ENCODE assay signal across 23 cellular contexts in the genomic region with DNA sequence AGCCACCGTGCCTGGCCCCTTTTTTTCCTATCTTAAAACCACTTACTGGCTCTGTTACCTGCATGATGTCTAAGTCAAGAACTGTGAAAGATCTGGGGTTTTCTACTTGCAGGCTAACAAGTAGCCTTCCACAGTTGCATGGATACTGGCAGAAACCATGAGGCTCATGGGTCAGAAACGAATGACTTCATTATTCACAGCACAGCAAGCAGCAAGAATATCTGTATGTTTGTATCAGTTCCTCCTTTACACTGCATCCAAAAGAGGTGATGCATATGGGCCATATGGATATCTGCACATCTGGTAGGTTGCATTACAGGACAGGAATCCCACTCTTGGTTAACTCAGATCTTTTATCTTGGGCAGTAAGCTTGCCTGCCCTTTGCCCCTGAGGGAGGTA.
"Had no signal": no experiment of that assay in that cellular context is flagged by ENCODE, and none has a peak within 500 bp of the region (broad histone marks: within the 10 kb centered on the region; RNA-seq: fewer than 3 reads in every experiment).

No MANE protein-coding gene starts in this region.

- H3K27me3 Mint-ChIP-seq: activated naive CD4-positive, alpha-beta T cell treated with anti-CD3 and anti-CD28 coated beads, Interleukin-2, amount 50 U/mL, for 24 hours; naive thymus-derived CD8-positive, alpha-beta T cell had no signal

- H3K27me3 ChIP-seq: adrenal gland, esophagus muscularis mucosa, gastroesophageal sphincter, neural progenitor cell, spleen, upper lobe of left lung had no signal

- H3K4me3 ChIP-seq: adrenal gland, esophagus muscularis mucosa, gastroesophageal sphincter, neural progenitor cell, spleen, upper lobe of left lung had no signal

- H3K9me3 Mint-ChIP-seq: activated T-helper 1 cell treated with anti-CD3 and anti-CD28 coated beads, Interleukin-12 subunit alpha, Interleukin-12 subunit beta, Interleukin-2, Interleukin-4 antibody, amounts not matched to agents 30 ng/mL and 10 ng/mL and 1 ng/mL, durations not matched to agents 14 hours and 24 hours and 36 hours; neural progenitor cell had no signal

- H3K27ac Mint-ChIP-seq: activated CD8-positive, alpha-beta T cell treated with anti-CD3 and anti-CD28 coated beads, Interleukin-2, amount 10 ng/mL, durations not matched to agents 7 days and 5 days; activated naive CD4-positive, alpha-beta T cell treated with anti-CD3 and anti-CD28 coated beads, Interleukin-2, amount 50 U/mL, for 24 hours; activated T-helper 1 cell treated with anti-CD3 and anti-CD28 coated beads, Interleukin-12 subunit alpha, Interleukin-12 subunit beta, Interleukin-2, Interleukin-4 antibody, amounts not matched to agents 30 ng/mL and 10 ng/mL and 1 ng/mL, durations not matched to agents 14 hours and 24 hours and 36 hours; mesothelial cell of epicardium; naive thymus-derived CD8-positive, alpha-beta T cell; neural progenitor cell had no signal

- H3K36me3 ChIP-seq: adrenal gland, esophagus muscularis mucosa, gastroesophageal sphincter, neural progenitor cell, upper lobe of left lung had no signal

- ATAC-seq: activated CD8-positive, alpha-beta T cell treated with anti-CD3 and anti-CD28 coated beads, Interleukin-2, amount 10 ng/mL, durations not matched to agents 7 days and 5 days; gastroesophageal sphincter; left ventricle myocardium superior; naive thymus-derived CD8-positive, alpha-beta T cell; stimulated activated naive CD8-positive, alpha-beta T cell treated with anti-CD3 and anti-CD28 coated beads, Interleukin-15, Interleukin-2, amounts not matched to agents 100 U/mL and 50 U/mL, for 24 hours had no signal

- H3K4me1 Mint-ChIP-seq: neural progenitor cell had no signal

- DNase-seq: activated CD4-positive, alpha-beta T cell treated with anti-CD3 and anti-CD28 coated beads for 1 hour; activated CD4-positive, alpha-beta T cell treated with anti-CD3 and anti-CD28 coated beads, Interleukin-2, amount 50 U/mL, for 1 hour; activated CD8-positive, alpha-beta T cell treated with anti-CD3 and anti-CD28 coated beads, Interleukin-2, amount 10 ng/mL, durations not matched to agents 7 days and 5 days; activated gamma-delta T cell treated with Interleukin-2 at 50 U/mL for 16 hours; adrenal gland; central memory CD4-positive, alpha-beta T cell; effector memory CD4-positive, alpha-beta T cell; hypothalamus; left ventricle myocardium superior; mammary epithelial cell; naive thymus-derived CD8-positive, alpha-beta T cell; retina; spleen; stimulated activated CD4-positive, alpha-beta T cell treated with anti-CD3 and anti-CD28 coated beads, Interleukin-4, amount 100 ng/mL, for 24 hours; stimulated activated naive CD8-positive, alpha-beta T cell treated with anti-CD3 and anti-CD28 coated beads, Interleukin-15, Interleukin-2, amounts not matched to agents 100 U/mL and 50 U/mL, for 24 hours; T-helper 9 cell; upper lobe of left lung had no signal

- H3K4me3 Mint-ChIP-seq: activated CD8-positive, alpha-beta T cell treated with anti-CD3 and anti-CD28 coated beads, Interleukin-2, amount 10 ng/mL, durations not matched to agents 7 days and 5 days; activated naive CD4-positive, alpha-beta T cell treated with anti-CD3 and anti-CD28 coated beads, Interleukin-2, amount 50 U/mL, for 24 hours; activated T-helper 1 cell treated with anti-CD3 and anti-CD28 coated beads, Interleukin-12 subunit alpha, Interleukin-12 subunit beta, Interleukin-2, Interleukin-4 antibody, amounts not matched to agents 30 ng/mL and 10 ng/mL and 1 ng/mL, durations not matched to agents 14 hours and 24 hours and 36 hours; mesothelial cell of epicardium; naive thymus-derived CD8-positive, alpha-beta T cell; neural progenitor cell had no signal
